Comparison of ENCODE assay signal across 19 cellular contexts in genomic region chr10:59088912-59089573, GRCh38.
DNase-seq lines count a peak whose midpoint lies in the region; ATAC-seq and TF ChIP-seq lines count a peak whose summit lies in the region.
"Had no signal": no experiment of that assay in that cellular context is flagged by ENCODE, and none has a peak within 500 bp of the region (broad histone marks: within the 10 kb centered on the region; RNA-seq: fewer than 3 reads in every experiment).

No MANE protein-coding gene starts in this region.

- H4K8ac ChIP-seq in IMR-90 (ENCODE audit: low read depth in 2 of 2, low read length in 2 of 2) (no peak overlapping the region), neuronal stem cell (ENCODE audit: low read depth, low read length) (no peak overlapping the region)

- H2BK12ac ChIP-seq in neuronal stem cell (ENCODE audit: low read length) = no peak overlapping the region

- H4K20me1 ChIP-seq in IMR-90 (ENCODE audit: insufficient read depth, low read length) = no peaks in the 10 kb centered on the region
- H4K20me1 ChIP-seq: BLaER1 treated with 17β-estradiol and CSF1 and Interleukin-3, amounts not matched to agents 10 nM and 100 nM had no signal

- H3K79me1 ChIP-seq in IMR-90 (ENCODE audit: low read depth in 1 of 2, low read length in 2 of 2) (no peaks in the 10 kb centered on the region), neuronal stem cell (ENCODE audit: low read depth, low read length) (no peaks in the 10 kb centered on the region)

- ATAC-seq in IMR-90 (ENCODE audit: low read depth) (no peak), SK-N-SH treated with all-trans-retinoic acid at 6 μM for 48 hours (no peak), HG02840 (IDR thresholded peaks at IDR 0.05; ENCODE audit: low FRiP score, unreplicated experiment) (no peak)
- ATAC-seq: CD8-positive, alpha-beta T cell had no signal

- in situ Hi-C loops in IMR-90 (cut with MboI; ENCODE audit: low sequenced_read_pairs) = no loop called here

- H3K18ac ChIP-seq in IMR-90 (ENCODE audit: low read depth, low read length) = no peak overlapping the region
- peak overlapping the region; percentile 36 for H3K18ac ChIP-seq in neuronal stem cell (ENCODE audit: low read length)

- H3K27me3 ChIP-seq in IMR-90 (ENCODE audit: control insufficient read depth, insufficient read depth, low read length) (peaks cover 2% of the 10 kb centered on the region), neuronal stem cell (ENCODE audit: control insufficient read depth in 3 of 3, insufficient read depth in 3 of 3, low read depth in 1 of 3, low read length in 3 of 3) (no peaks in the 10 kb centered on the region)
- H3K27me3 ChIP-seq: BLaER1 treated with 17β-estradiol and CSF1 and Interleukin-3, amounts not matched to agents 10 nM and 100 nM had no signal

- H2AK9ac ChIP-seq in IMR-90 (replicated peaks; ENCODE audit: low read depth, low read length, poor library complexity) = no peak overlapping the region

- no peak overlapping the region for H3K9ac ChIP-seq in IMR-90 (ENCODE audit: low read depth, low read length)
- H3K9ac ChIP-seq in neuronal stem cell (ENCODE audit: low read depth, low read length, poor library complexity) = no peak overlapping the region
- H3K9ac ChIP-seq: BLaER1 treated with 17β-estradiol and CSF1 and Interleukin-3, amounts not matched to agents 10 nM and 100 nM had no signal

- no peaks in the 10 kb centered on the region for H3K9me3 ChIP-seq in IMR-90 (ENCODE audit: control insufficient read depth, insufficient read depth, low read length)
- H3K9me3 ChIP-seq in neuronal stem cell (replicated peaks in 1 of 2; ENCODE audit: control insufficient read depth in 2 of 2, insufficient read depth in 1 of 2, low read depth in 1 of 2, low read length in 2 of 2) = no peaks in the 10 kb centered on the region
- H3K9me3 ChIP-seq: BLaER1 treated with 17β-estradiol and CSF1 and Interleukin-3, amounts not matched to agents 10 nM and 100 nM; Caco-2 had no signal

- H2BK120ac ChIP-seq in IMR-90 (ENCODE audit: low read depth, low read length) = no peak overlapping the region
- H2BK120ac ChIP-seq in neuronal stem cell (ENCODE audit: low read depth, low read length) = no peak overlapping the region

- TF ChIP-seq RAD21 in IMR-90 (IDR thresholded peaks at IDR 0.05; ENCODE audit: low read length) = no peak

- no peak overlapping the region for H3K14ac ChIP-seq in IMR-90 (replicated peaks; ENCODE audit: low read depth, low read length)
- no peak overlapping the region for H3K14ac ChIP-seq in neuronal stem cell (ENCODE audit: low read length)

- no peak overlapping the region for H2AFZ ChIP-seq in IMR-90 (replicated peaks; ENCODE audit: low read length, poor library complexity)
- no peak overlapping the region for H2AFZ ChIP-seq in neuronal stem cell (ENCODE audit: low read length)

- peaks cover 6% of the 10 kb centered on the region for H3K9me3 Mint-ChIP-seq in chondrocyte (ENCODE audit: low read depth)
- H3K9me3 Mint-ChIP-seq: CD4-positive, alpha-beta T cell; CD8-positive, alpha-beta T cell had no signal

- dilution Hi-C loops in IMR-90 (cut with HindIII; ENCODE audit: low sequenced_read_pairs, unreplicated experiment) = no loop called here

- H3K27ac ChIP-seq in IMR-90 (ENCODE audit: insufficient read depth, low read length) (no peak overlapping the region), neuronal stem cell (replicated peaks; ENCODE audit: low read length) (no peak overlapping the region)
- H3K27ac ChIP-seq: BLaER1 treated with 17β-estradiol and CSF1 and Interleukin-3, amounts not matched to agents 10 nM and 100 nM; C4-2B had no signal

- peaks cover 63% of the 10 kb centered on the region for H3K4me1 Mint-ChIP-seq in chondrocyte (ENCODE audit: low read depth)
- H3K4me1 Mint-ChIP-seq: B cell had no signal

- TF ChIP-seq CTCF in IMR-90 (conservative IDR thresholded peaks at IDR 0.05; ENCODE audit: low read depth, low read length) (no peak), chondrocyte (IDR thresholded peaks at IDR 0.05) (no peak)

- CTCF ChIA-PET in IMR-90 (lab: Yijun Ruan, JAX) = interaction anchor here (0.7 kb wide), 1 partner anchor 17 kb away, joined by 7 read pairs; no protein-coding TSS in a partner anchor

- 85% methylated on average over 3 of the region's 11 CpGs; no CpG with 5 or more reads in 1 of the 2 experiments for WGBS in IMR-90 (ENCODE audit: extremely low coverage in 2 of 2, insufficient read length in 1 of 2), 2 experiments
- WGBS in neuronal stem cell (ENCODE audit: extremely low coverage in 2 of 2, insufficient read length in 2 of 2, insufficient replicate concordance in 1 of 2), 2 donors = no CpG with 5 or more reads among the region's 11 CpGs

- H4K91ac ChIP-seq in IMR-90 (ENCODE audit: insufficient read depth, low read depth, low read length) = no peak overlapping the region
- H4K91ac ChIP-seq in neuronal stem cell (ENCODE audit: low read depth, low read length, poor library complexity) = no peak overlapping the region

- H3K4me3 Mint-ChIP-seq in chondrocyte (ENCODE audit: unreplicated experiment) = no peak overlapping the region
- H3K4me3 Mint-ChIP-seq: B cell; CD4-positive, alpha-beta T cell; CD8-positive, alpha-beta T cell had no signal

- H3K9me1 ChIP-seq in IMR-90 (ENCODE audit: insufficient read depth, low read length) = no peaks in the 10 kb centered on the region

- H3K23ac ChIP-seq in IMR-90 (ENCODE audit: low read depth, low read length) (no peak overlapping the region), neuronal stem cell (ENCODE audit: low read depth, low read length, poor library complexity) (no peak overlapping the region)

- no peak overlapping the region for H3K4me3 ChIP-seq in IMR-90 (ENCODE audit: insufficient read depth, low read depth, low read length)
- H3K4me3 ChIP-seq in neuronal stem cell (ENCODE audit: low read length in 2 of 2) = no peak overlapping the region
- H3K4me3 ChIP-seq: BLaER1 treated with 17β-estradiol and CSF1 and Interleukin-3, amounts not matched to agents 10 nM and 100 nM had no signal

- H3K4me2 ChIP-seq in IMR-90 (ENCODE audit: low read depth, low read length) (no peak overlapping the region), neuronal stem cell (ENCODE audit: insufficient read depth, low read length, poor library complexity, severe bottlenecking) (no peak overlapping the region)
- H3K4me2 ChIP-seq: BLaER1 treated with 17β-estradiol and CSF1 and Interleukin-3, amounts not matched to agents 10 nM and 100 nM had no signal

- H2AK5ac ChIP-seq in IMR-90 (ENCODE audit: low read depth, low read length) (no peak overlapping the region), neuronal stem cell (ENCODE audit: low read depth, low read length) (no peak overlapping the region)

- H2BK15ac ChIP-seq in IMR-90 (ENCODE audit: low read depth, low read length) = no peak overlapping the region
- H2BK15ac ChIP-seq in neuronal stem cell (ENCODE audit: low read length) = no peak overlapping the region

- peak; percentile 1 for DNase-seq in stimulated activated CD4-positive, alpha-beta T cell treated with anti-CD3 and anti-CD28 coated beads, Interleukin-15, amount 100 ng/mL, for 24 hours
- no peak for DNase-seq in stimulated activated CD4-positive, alpha-beta T cell treated with anti-CD3 and anti-CD28 coated beads, Interleukin-4, amount 100 ng/mL, for 1 hour
- DNase-seq in IMR-90 (no peak), chondrocyte (ENCODE audit: low spot score) (peak; percentile 54), neuronal stem cell (ENCODE audit: low spot score) (no peak), NK-92 (lab: John Stamatoyannopoulos, UW; ENCODE audit: unreplicated experiment) (no peak)
- DNase-seq: 8988T; AML-193; Caco-2; Calu3; CD4-positive, alpha-beta T cell; CD8-positive, alpha-beta T cell; DMS79 treated with DMSO at 0.1 percent for 48 hours; GF-D8 had no signal

- H3K4ac ChIP-seq in IMR-90 (ENCODE audit: low read depth, low read length) = no peak overlapping the region
- H3K4ac ChIP-seq in neuronal stem cell (ENCODE audit: low read length) = no peak overlapping the region

- no peak overlapping the region for H3K56ac ChIP-seq in IMR-90 (ENCODE audit: extremely low read depth, insufficient read depth, low read length)

- H3K36me3 Mint-ChIP-seq in chondrocyte (ENCODE audit: low read depth) = no peaks in the 10 kb centered on the region
- H3K36me3 Mint-ChIP-seq: CD8-positive, alpha-beta T cell had no signal

- POLR2A ChIA-PET in IMR-90 (lab: Charles Lee; ENCODE audit: unreplicated experiment) = interaction anchor here (0.6 kb wide), 1 partner anchor 148 kb away, joined by 9 read pairs; no protein-coding TSS in a partner anchor

- no peak overlapping the region for H2BK20ac ChIP-seq in IMR-90 (ENCODE audit: low read depth, low read length)

- no peaks in the 10 kb centered on the region for H3K36me3 ChIP-seq in IMR-90 (ENCODE audit: control insufficient read depth, insufficient read depth, low read length)
- no peaks in the 10 kb centered on the region for H3K36me3 ChIP-seq in neuronal stem cell (replicated peaks in 1 of 2; ENCODE audit: control insufficient read depth in 2 of 2, insufficient read depth in 2 of 2, low read length in 2 of 2)
- H3K36me3 ChIP-seq: BLaER1 treated with 17β-estradiol and CSF1 and Interleukin-3, amounts not matched to agents 10 nM and 100 nM had no signal

- H4K5ac ChIP-seq in IMR-90 (ENCODE audit: low read depth, low read length) = no peak overlapping the region

- no peak for TF ChIP-seq POLR2A in IMR-90 (IDR thresholded peaks at IDR 0.05; ENCODE audit: low read depth, low read length)

- H3K4me1 ChIP-seq in IMR-90 (ENCODE audit: control insufficient read depth, insufficient read depth, low read length) (no peaks in the 10 kb centered on the region), neuronal stem cell (ENCODE audit: control insufficient read depth in 2 of 2, insufficient read depth in 1 of 2, low read depth in 1 of 2, low read length in 2 of 2) (no peaks in the 10 kb centered on the region)
- H3K4me1 ChIP-seq: BLaER1 treated with 17β-estradiol and CSF1 and Interleukin-3, amounts not matched to agents 10 nM and 100 nM; Caco-2 had no signal

- intact Hi-C loops in IMR-90 (cut with micrococcal nuclease) = no loop called here

- no peak overlapping the region for H3K27ac Mint-ChIP-seq in chondrocyte (ENCODE audit: unreplicated experiment)
- H3K27ac Mint-ChIP-seq: B cell; CD4-positive, alpha-beta T cell; CD8-positive, alpha-beta T cell had no signal

- BruUV-seq in IMR-90 (replicated peaks; lab: Mats Ljungman, UMichigan) = no TSS peak

- H2BK5ac ChIP-seq in IMR-90 (ENCODE audit: low read depth, low read length, poor library complexity, severe bottlenecking) = no peak overlapping the region
- H2BK5ac ChIP-seq in neuronal stem cell (ENCODE audit: low read length) = no peak overlapping the region

- no peaks in the 10 kb centered on the region for H3K27me3 Mint-ChIP-seq in chondrocyte (ENCODE audit: low read depth)
- H3K27me3 Mint-ChIP-seq: CD4-positive, alpha-beta T cell had no signal

TF ChIP-seq in IMR-90, 13 proteins besides CTCF, POLR2A, EP300 and RAD21 (continues in another document):
- TF ChIP-seq RFX5 (IDR thresholded peaks at IDR 0.05; ENCODE audit: low read depth, low read length) = no peak

TF ChIP-seq in SK-N-SH treated with all-trans-retinoic acid at 6 μM for 48 hours, 23 proteins besides CTCF, POLR2A, EP300 and RAD21 (continues in another document):
- TF ChIP-seq ARNTL (CRISPR knock-in tag; IDR thresholded peaks at IDR 0.05; ENCODE audit: borderline replicate concordance, low read depth) = no peak
- no peak for TF ChIP-seq ZC3H10 (CRISPR knock-in tag; IDR thresholded peaks at IDR 0.05)
- TF ChIP-seq TCF4 (CRISPR knock-in tag; IDR thresholded peaks at IDR 0.05; ENCODE audit: borderline replicate concordance) = no peak
- TF ChIP-seq ISL1 (CRISPR knock-in tag; IDR thresholded peaks at IDR 0.05) = no peak
- no peak for TF ChIP-seq ZNF565 (CRISPR knock-in tag; conservative IDR thresholded peaks at IDR 0.05; ENCODE audit: low read depth)

Comparison
In these comparisons a context has a peak if more than half of its experiments do, and no peak if none do; other contexts are left out.
1. DNase-seq: peak in stimulated activated CD4-positive, alpha-beta T cell treated with anti-CD3 and anti-CD28 coated beads, Interleukin-15, amount 100 ng/mL, for 24 hours (single experiment) and chondrocyte (single experiment); none in stimulated activated CD4-positive, alpha-beta T cell treated with anti-CD3 and anti-CD28 coated beads, Interleukin-4, amount 100 ng/mL, for 1 hour (single experiment), IMR-90 (single experiment), neuronal stem cell (single experiment) and NK-92 (single experiment).